Comparison of ENCODE assay signal across 8 cellular contexts in genomic region chr9:130579738-130580463, GRCh38. TPM values are rescaled to one million over a fixed set of nuclear protein-coding genes. Genes with fewer than 3 reads are reported as not detected.
A peak's percentile ranks its signal among the peaks of the same experiment; 100 is the strongest.
DNase-seq lines count a peak whose midpoint lies in the region; ATAC-seq, FAIRE-seq and TF ChIP-seq lines count a peak whose summit lies in the region.

No MANE protein-coding gene starts in this region.

- TF ChIP-seq RAD21 in A549 (conservative IDR thresholded peaks at IDR 0.05 in 1 of 2, IDR thresholded peaks at IDR 0.05 in 1 of 2) (no peak), K562 (CRISPR knock-in tag; conservative IDR thresholded peaks at IDR 0.05 in 1 of 2, IDR thresholded peaks at IDR 0.05 in 1 of 2) (no peak)

- H3K27ac ChIP-seq in A549 (peak overlapping the region; percentile 96 to 98), HL-60 (replicated peaks) (peak overlapping the region; percentile 80), K562 (ENCODE audit: extremely low read depth, low read depth, low read length) (peak overlapping the region; percentile 95), stomach smooth muscle (ENCODE audit: low read length) (peak overlapping the region; percentile 84)

- POLR2A ChIA-PET in A549 (lab: Yijun Ruan, JAX), result interaction anchor here (0.6 to 1.0 kb wide), 7 partner anchors 8 to 110 kb away, joined by 3 to 4 read pairs (median 3); no protein-coding TSS in a partner anchor
- POLR2A ChIA-PET in K562 (lab: Yijun Ruan, JAX), result interaction anchor here (0.6 to 1.2 kb wide), 5 partner anchors 8 to 722 kb away, joined by 3 to 6 read pairs (median 4); no protein-coding TSS in a partner anchor

- intact Hi-C loops in K562 (cut with micrococcal nuclease) (loop anchor here (5.0 kb wide), 2 partner anchors 43 to 98 kb away; no protein-coding TSS in a partner anchor), left colon (cut with DNase I, micrococcal nuclease) (no loop called here)

- H3K4me1 ChIP-seq in A549 (peaks cover 14% of the 10 kb centered on the region), K562 (replicated peaks in 1 of 2; ENCODE audit: control insufficient read depth in 2 of 2, insufficient read depth in 2 of 2, low read length in 2 of 2) (peaks cover 0 to 23% of the 10 kb centered on the region in 2 experiments; a peak in 4 of 5 replicates), stomach smooth muscle (ENCODE audit: control insufficient read depth, insufficient read depth, low read length) (peaks cover 19% of the 10 kb centered on the region)

- no peak for TF ChIP-seq EP300 in A549 (IDR thresholded peaks at IDR 0.05)
- no peak for TF ChIP-seq EP300 in K562 (IDR thresholded peaks at IDR 0.05; ENCODE audit: low read length)

- TF ChIP-seq POLR2A in A549 (IDR thresholded peaks at IDR 0.05; ENCODE audit: low read length), result no peak
- TF ChIP-seq POLR2A in K562 (conservative IDR thresholded peaks at IDR 0.05), result no peak

- H3K9me1 ChIP-seq in K562 (ENCODE audit: control insufficient read depth, insufficient read depth, low read length), result no peaks in the 10 kb centered on the region

- BruUV-seq in K562 (replicated peaks; lab: Mats Ljungman, UMichigan), result TSS peak; percentile 49

- ATAC-seq in A549, result peak; percentile 28 to 45
- peak; percentile 19 for ATAC-seq in GM19372 (IDR thresholded peaks at IDR 0.05; ENCODE audit: low read depth, unreplicated experiment)
- peak; percentile 66 for ATAC-seq in K562
- ATAC-seq in left colon, result peak; percentile 35

- H2AFZ ChIP-seq in K562 (ENCODE audit: low read depth, low read length), result peak overlapping the region; percentile 88

- peaks cover 64% of the 10 kb centered on the region for H3K79me2 ChIP-seq in K562 (ENCODE audit: control insufficient read depth, insufficient read depth, low read length)

- H3K4me3 ChIP-seq in A549, result peak overlapping the region; percentile 86
- H3K4me3 ChIP-seq in HL-60 (replicated peaks; ENCODE audit: insufficient read depth, low read length), result peak overlapping the region; percentile 94
- H3K4me3 ChIP-seq in K562, result peak overlapping the region; percentile 93
- H3K4me3 ChIP-seq in stomach smooth muscle (ENCODE audit: low read length in 2 of 2), result peak overlapping the region; percentile 94 to 97

- peak overlapping the region; percentile 96 to 98 for H3K9ac ChIP-seq in K562 (ENCODE audit: insufficient read depth in 1 of 2, low read depth in 2 of 2, low read length in 2 of 2)
- H3K9ac ChIP-seq in stomach smooth muscle (ENCODE audit: low read length in 2 of 2), result peak overlapping the region; percentile 92 to 94

- no peaks in the 10 kb centered on the region for H3K27me3 ChIP-seq in HL-60 (ENCODE audit: insufficient read depth, poor library complexity, severe bottlenecking)
- no peaks in the 10 kb centered on the region for H3K27me3 ChIP-seq in K562 (ENCODE audit: control insufficient read depth in 2 of 2, insufficient read depth in 2 of 2, low read length in 2 of 2)
- no peaks in the 10 kb centered on the region for H3K27me3 ChIP-seq in stomach smooth muscle (ENCODE audit: control insufficient read depth in 1 of 2, insufficient read depth in 2 of 2, low read length in 2 of 2)

- H3K36me3 ChIP-seq in K562 (ENCODE audit: control insufficient read depth, insufficient read depth, low read length) (peaks cover 31% of the 10 kb centered on the region), stomach smooth muscle (ENCODE audit: control insufficient read depth in 2 of 2, insufficient read depth in 2 of 2, low read length in 2 of 2) (no peaks in the 10 kb centered on the region)

- no peak for TF ChIP-seq CTCF in A549 (IDR thresholded peaks at IDR 0.05)
- TF ChIP-seq CTCF in HL-60 (IDR thresholded peaks at IDR 0.05; ENCODE audit: insufficient read depth, low read length), result no peak
- TF ChIP-seq CTCF in K562 (IDR thresholded peaks at IDR 0.05 in 2 of 3, conservative IDR thresholded peaks at IDR 0.05 in 1 of 3; ENCODE audit: insufficient read depth in 2 of 3, low read depth in 1 of 3, low read length in 3 of 3), result no peak

- in situ Hi-C loops in K562 (cut with MboI), result no loop called here

- 4% methylated on average over 16 of the region's 40 CpGs for WGBS in A549 (ENCODE audit: missing lambda C conversion rate)
- WGBS in K562 (ENCODE audit: insufficient coverage, low coverage, missing lambda C conversion rate), result under 1% methylated on average over 25 of the region's 40 CpGs

- H3K9me3 ChIP-seq in A549 (no peaks in the 10 kb centered on the region), K562 (replicated peaks; ENCODE audit: control insufficient read depth, insufficient read depth, low read depth, low read length) (no peaks in the 10 kb centered on the region), stomach smooth muscle (ENCODE audit: control insufficient read depth in 2 of 2, low read length in 2 of 2) (no peaks in the 10 kb centered on the region)

- CTCF ChIA-PET in A549 (lab: Yijun Ruan, JAX), result interaction anchor here (0.6 to 2.1 kb wide), 8 partner anchors 12 to 481 kb away, joined by 3 to 6 read pairs (median 4); no protein-coding TSS in a partner anchor
- CTCF ChIA-PET in K562 (lab: Yijun Ruan, JAX; ENCODE audit: low intra/inter-chr PET ratio), result interaction anchor here (0.6 kb wide), 1 partner anchor 956 kb away, joined by 3 read pairs; no protein-coding TSS in a partner anchor

- FAIRE-seq in A549 (lab: Jason Lieb, UNC), result no peak
- no peak for FAIRE-seq in K562 (lab: Jason Lieb, UNC)

- peak overlapping the region; percentile 99 for H3K4me2 ChIP-seq in A549
- peak overlapping the region; percentile 93 for H3K4me2 ChIP-seq in K562 (ENCODE audit: insufficient read depth, low read length)

- H4K20me1 ChIP-seq in K562 (replicated peaks; ENCODE audit: control insufficient read depth, insufficient read depth, low read length), result no peaks in the 10 kb centered on the region; the same call in none of the 2 replicates

- peak in 1 of 2 experiments; percentile 19 for DNase-seq in A549 (ENCODE audit: low read depth in 1 of 2, low spot score in 1 of 2)
- peak in 1 of 2 experiments; percentile 8 for DNase-seq in HL-60 (ENCODE audit: low read depth in 1 of 2, low spot score in 1 of 2)
- DNase-seq in K562 (ENCODE audit: extremely low read depth in 1 of 4, low spot score in 3 of 4), result peak in 1 of 4 experiments; percentile 21
- no peak for DNase-seq in left colon
- no peak for DNase-seq in NCI-H226
- DNase-seq in DMS79 treated with DMSO at 0.1 percent for 48 hours (lab: John Stamatoyannopoulos, UW), result no peak

TF ChIP-seq in A549, 52 proteins besides CTCF, POLR2A, EP300 and RAD21:
- TF ChIP-seq TFCP2L1 (CRISPR knock-in tag; IDR thresholded peaks at IDR 0.05) (0 out of 2 replicates have a peak, but pooled peaks have one; percentile 12), USF2 (IDR thresholded peaks at IDR 0.05) (no peak), NR3C1 (IDR thresholded peaks at IDR 0.05) (no peak), EHMT2 (IDR thresholded peaks at IDR 0.05; ENCODE audit: low read depth) (no peak), KDM5A (IDR thresholded peaks at IDR 0.05) (peak; percentile 20; the same call in 1 of the 2 replicates)

TF ChIP-seq in K562, 482 proteins besides CTCF, POLR2A, EP300 and RAD21 (continues in another document):
- TF ChIP-seq SAP30 (IDR thresholded peaks at IDR 0.05; ENCODE audit: borderline replicate concordance, insufficient read depth, low read depth, low read length, poor library complexity, severe bottlenecking), result peak; percentile 2

RNA-seq across cellular contexts. Expression of gene FUBP3, which starts 0.5 kb away (rescaled TPM):
- polyA plus RNA-seq in A549 (2011; rRNA removed), result 30.4 and 43.5 TPM in 2 replicates
- polyA plus RNA-seq in A549 (2012; cell fraction: cytosol; rRNA removed), result 34.6 and 36.1 TPM in 2 replicates
- 29.3 and 58.4 TPM in 2 replicates for polyA plus RNA-seq in A549 (2012; cell fraction: nucleus; rRNA removed)
- 59.3 to 67.7 TPM (median 63.2 TPM) in 3 replicates for polyA plus RNA-seq in A549 (2017; fragmentation: RNase III; extraction: RNeasy Plus Mini Kit Qiagen cat#74134 plus additional on column Dnase treatment)
- polyA minus RNA-seq in A549 (2011; rRNA and poly(A)+ RNA removed), result 24.1 and 47.4 TPM in 2 replicates
- 99.7 and 118 TPM in 2 replicates for total RNA-seq in K562 (2011; cell fraction: chromatin; rRNA removed; ENCODE audit: low replicate concordance)
- total RNA-seq in K562 (2011; cell fraction: nucleolus; rRNA removed), result 54.1 and 60.0 TPM in 2 replicates
- 85.2 and 92.0 TPM in 2 replicates for total RNA-seq in K562 (2011; cell fraction: nucleoplasm; rRNA removed)
- total RNA-seq in K562 (2014; rRNA removed), result 64.0 and 82.7 TPM in 2 replicates
- total RNA-seq in K562 (2014; rRNA removed; fragmentation: Illumina TruSeq; extraction: Trizol), result 41.0 and 43.2 TPM in 2 replicates
- 45.0 and 48.1 TPM in 2 replicates for total RNA-seq in K562 (2015; rRNA removed; fragmentation: Illumina TruSeq; extraction: Trizol)
- total RNA-seq in K562 (2021), result 51.7 and 54.0 TPM in 2 replicates
- polyA plus RNA-seq in K562 (2011; rRNA removed), result 35.3 and 40.1 TPM in 2 replicates
- 18.3 and 22.3 TPM in 2 replicates for polyA plus RNA-seq in K562 (2011; cell fraction: cytosol; rRNA removed)
- 86.0 and 122 TPM in 2 replicates for polyA plus RNA-seq in K562 (2011; cell fraction: nucleus; rRNA removed)
- polyA plus RNA-seq in K562 (2012), result 45.9 and 47.7 TPM in 2 replicates
- polyA plus RNA-seq in K562 (2014; fragmentation: Illumina TruSeq; extraction: Trizol), result 57.0 and 70.8 TPM in 2 replicates
- polyA plus RNA-seq in K562 (2014; fragmentation: Nextera tagmentation; extraction: Ambion mirVana), result 1 to 10 TPM; 3.0 to 7.1 TPM
- 56.8 and 68.9 TPM in 2 replicates for polyA plus RNA-seq in K562 (2014; rRNA removed)
- 36.6 and 40.7 TPM in 2 replicates for polyA minus RNA-seq in K562 (2011; rRNA and poly(A)+ RNA removed)
- polyA minus RNA-seq in K562 (2011; cell fraction: cytosol; rRNA and poly(A)+ RNA removed), result 19.4 and 26.0 TPM in 2 replicates
- polyA minus RNA-seq in K562 (2011; cell fraction: nucleus; rRNA and poly(A)+ RNA removed), result 28.1 and 35.4 TPM in 2 replicates
- total RNA-seq in left colon, result 10 to 100 TPM; 43.8 to 48.3 TPM
